ENCODE assay signal across 8 cellular contexts in genomic region chr17:31630866-31631265, GRCh38.
DNase-seq lines count a peak whose midpoint lies in the region; ATAC-seq and TF ChIP-seq lines count a peak whose summit lies in the region.
"Not testable (repeated sequence)": the region's sequence is repeated elsewhere in the genome, so short reads cannot be mapped to it uniquely, and the experiment has no call there.

No MANE protein-coding gene starts in this region.

- TF ChIP-seq CTCF in GM23338 (conservative IDR thresholded peaks at IDR 0.05; ENCODE audit: low read depth in 2 of 2); HFFc6 (IDR thresholded peaks at IDR 0.05); IMR-90 (conservative IDR thresholded peaks at IDR 0.05; ENCODE audit: low read depth, low read length); RWPE1 (conservative IDR thresholded peaks at IDR 0.05; ENCODE audit: low read depth); osteocyte (IDR thresholded peaks at IDR 0.05): not testable (repeated sequence)

- peak overlapping the region; percentile 76; the same call in 1 of the 2 replicates for H3K27ac Mint-ChIP-seq in GM23338
- H3K27ac Mint-ChIP-seq in HFFc6 = peak overlapping the region; percentile 87; the same call in 1 of the 2 replicates
- peak overlapping the region; percentile 35 for H3K27ac Mint-ChIP-seq in activated naive CD4-positive, alpha-beta T cell treated with anti-CD3 and anti-CD28 coated beads, Interleukin-2, amount 10 ng/mL, durations not matched to agents 7 days and 5 days
- H3K27ac Mint-ChIP-seq in osteocyte (ENCODE audit: unreplicated experiment) = not testable (repeated sequence)

- not testable (repeated sequence) for H3K27me3 Mint-ChIP-seq in GM23338 (ENCODE audit: insufficient read depth, low read depth, poor library complexity); HFFc6 (ENCODE audit: insufficient read depth); osteocyte (ENCODE audit: unreplicated experiment)
- peaks cover 13% of the 10 kb centered on the region for H3K27me3 Mint-ChIP-seq in activated naive CD4-positive, alpha-beta T cell treated with anti-CD3 and anti-CD28 coated beads, Interleukin-2, amount 10 ng/mL, durations not matched to agents 7 days and 5 days

- not testable (repeated sequence) for H3K9me1 ChIP-seq in IMR-90 (ENCODE audit: insufficient read depth, low read length)

- not testable (repeated sequence) for H3K23ac ChIP-seq in IMR-90 (ENCODE audit: low read depth, low read length)

- CTCF ChIA-PET in IMR-90 (lab: Yijun Ruan, JAX); activated naive CD4-positive, alpha-beta T cell treated with anti-CD3 and anti-CD28 coated beads, Interleukin-2, amount 10 ng/mL, durations not matched to agents 7 days and 5 days (lab: Charles Lee): not testable (repeated sequence)
- CTCF ChIA-PET in RWPE1 (lab: Yijun Ruan, JAX) = interaction anchor here (0.8 kb wide), 1 partner anchor 16 kb away, joined by 3 read pairs; no protein-coding TSS in a partner anchor

- not testable (repeated sequence) for H3K79me2 ChIP-seq in GM23338 (replicated peaks; ENCODE audit: insufficient read depth)

- peak overlapping the region; percentile 69; the same call in 1 of the 2 replicates for H2BK120ac ChIP-seq in IMR-90 (ENCODE audit: low read depth, low read length)

- not testable (repeated sequence) for H2AK9ac ChIP-seq in IMR-90 (replicated peaks; ENCODE audit: low read depth, low read length, poor library complexity)

- H3K27me3 ChIP-seq in GM23338 (ENCODE audit: insufficient read depth); IMR-90 (ENCODE audit: control insufficient read depth, insufficient read depth, low read length): not testable (repeated sequence)

- in situ Hi-C loops in IMR-90 (cut with MboI; ENCODE audit: low sequenced_read_pairs) = not testable (repeated sequence)

- intact Hi-C loops in IMR-90 (cut with micrococcal nuclease) = not testable (repeated sequence)

- not testable (repeated sequence) for H4K5ac ChIP-seq in IMR-90 (ENCODE audit: low read depth, low read length)

- not testable (repeated sequence) for TF ChIP-seq POLR2A in IMR-90 (IDR thresholded peaks at IDR 0.05; ENCODE audit: low read depth, low read length)

- 0 out of 2 replicates have a peak overlapping the region, but pooled peaks have one; percentile 78 for H3K4ac ChIP-seq in IMR-90 (ENCODE audit: low read depth, low read length)

- POLR2A ChIA-PET in IMR-90 (lab: Charles Lee; ENCODE audit: unreplicated experiment); RWPE1 (lab: Yijun Ruan, JAX; ENCODE audit: low non-redundant PET): not testable (repeated sequence)

- not testable (repeated sequence) for H3K4me2 ChIP-seq in GM23338; IMR-90 (ENCODE audit: low read depth, low read length)

- H3K36me3 Mint-ChIP-seq in GM23338 (ENCODE audit: low read depth) (peaks cover 11% of the 10 kb centered on the region), HFFc6 (ENCODE audit: low read depth) (peaks cover 61% of the 10 kb centered on the region)
- not testable (repeated sequence) for H3K36me3 Mint-ChIP-seq in activated naive CD4-positive, alpha-beta T cell treated with anti-CD3 and anti-CD28 coated beads, Interleukin-2, amount 10 ng/mL, durations not matched to agents 7 days and 5 days; osteocyte (ENCODE audit: unreplicated experiment)

- not testable (repeated sequence) for H3K36me3 ChIP-seq in GM23338 (ENCODE audit: insufficient read depth); IMR-90 (ENCODE audit: control insufficient read depth, insufficient read depth, low read length)

- WGBS in IMR-90 (ENCODE audit: extremely low coverage in 2 of 2, insufficient read length in 1 of 2), 2 experiments = 100% methylated on average over 3 of the region's 8 CpGs; no CpG with 5 or more reads in 1 of the 2 experiments

- H3K9me3 Mint-ChIP-seq in GM23338 (peaks cover 27% of the 10 kb centered on the region; the same call in 2 of the 3 replicates), HFFc6 (peaks cover 44% of the 10 kb centered on the region), osteocyte (ENCODE audit: unreplicated experiment) (peaks cover 18% of the 10 kb centered on the region)
- H3K9me3 Mint-ChIP-seq in activated naive CD4-positive, alpha-beta T cell treated with anti-CD3 and anti-CD28 coated beads, Interleukin-2, amount 10 ng/mL, durations not matched to agents 7 days and 5 days = not testable (repeated sequence)

- dilution Hi-C loops in IMR-90 (cut with HindIII; ENCODE audit: low sequenced_read_pairs, unreplicated experiment) = not testable (repeated sequence)

- not testable (repeated sequence) for H3F3A ChIP-seq in GM23338 (replicated peaks; ENCODE audit: low read depth)

- not testable (repeated sequence) for H4K20me1 ChIP-seq in GM23338 (replicated peaks; ENCODE audit: insufficient read depth); IMR-90 (ENCODE audit: insufficient read depth, low read length)

- H3K18ac ChIP-seq in IMR-90 (ENCODE audit: low read depth, low read length) = not testable (repeated sequence)

- H3K4me3 Mint-ChIP-seq in GM23338; HFFc6; activated naive CD4-positive, alpha-beta T cell treated with anti-CD3 and anti-CD28 coated beads, Interleukin-2, amount 10 ng/mL, durations not matched to agents 7 days and 5 days; osteocyte (ENCODE audit: unreplicated experiment): not testable (repeated sequence)

- H3K9me3 ChIP-seq in IMR-90 (ENCODE audit: control insufficient read depth, insufficient read depth, low read length) = not testable (repeated sequence)

- H3K56ac ChIP-seq in IMR-90 (ENCODE audit: extremely low read depth, insufficient read depth, low read length) = not testable (repeated sequence)

- not testable (repeated sequence) for H3K4me1 ChIP-seq in GM23338 (ENCODE audit: insufficient read depth); IMR-90 (ENCODE audit: control insufficient read depth, insufficient read depth, low read length)

- not testable (repeated sequence) for H2BK15ac ChIP-seq in IMR-90 (ENCODE audit: low read depth, low read length)

- not testable (repeated sequence) for DNase-seq in GM23338 (ENCODE audit: low spot score); HFFc6; IMR-90; RWPE1 (ENCODE audit: low spot score); activated naive CD4-positive, alpha-beta T cell treated with anti-CD3 and anti-CD28 coated beads, Interleukin-2, amount 10 ng/mL, durations not matched to agents 7 days and 5 days
- DNase-seq in activated CD8-positive, alpha-beta memory T cell treated with anti-CD3 and anti-CD28 coated beads, Interleukin-2, amount 50 U/mL, for 48 hours = peak; percentile 13
- peak; percentile 7 for DNase-seq in islet precursor cell
- DNase-seq in osteocyte (ENCODE audit: extremely low spot score, unreplicated experiment) = peak; percentile 54

- H2AFZ ChIP-seq in GM23338; IMR-90 (replicated peaks; ENCODE audit: low read length, poor library complexity): not testable (repeated sequence)

- ATAC-seq in GM23338; IMR-90 (ENCODE audit: low read depth): not testable (repeated sequence)

- H2AK5ac ChIP-seq in IMR-90 (ENCODE audit: low read depth, low read length) = 0 out of 2 replicates have a peak overlapping the region, but pooled peaks have one; percentile 35

- H2BK5ac ChIP-seq in IMR-90 (ENCODE audit: low read depth, low read length, poor library complexity, severe bottlenecking) = not testable (repeated sequence)

- H3K14ac ChIP-seq in IMR-90 (replicated peaks; ENCODE audit: low read depth, low read length) = not testable (repeated sequence)

- H4K8ac ChIP-seq in IMR-90 (ENCODE audit: low read depth in 2 of 2, low read length in 2 of 2) = peak overlapping the region in 1 of 2 experiments; percentile 40; a peak in 1 of 4 replicates

- BruUV-seq in IMR-90 (replicated peaks; lab: Mats Ljungman, UMichigan) = not testable (repeated sequence)

- peak overlapping the region; percentile 57; the same call in 1 of the 2 replicates for H2BK20ac ChIP-seq in IMR-90 (ENCODE audit: low read depth, low read length)

- TF ChIP-seq RAD21 in IMR-90 (IDR thresholded peaks at IDR 0.05; ENCODE audit: low read length) = not testable (repeated sequence)

- H4K91ac ChIP-seq in IMR-90 (ENCODE audit: insufficient read depth, low read depth, low read length) = not testable (repeated sequence)

- not testable (repeated sequence) for H3K79me1 ChIP-seq in IMR-90 (ENCODE audit: low read depth in 1 of 2, low read length in 2 of 2)

- H3K4me1 Mint-ChIP-seq in GM23338; activated naive CD4-positive, alpha-beta T cell treated with anti-CD3 and anti-CD28 coated beads, Interleukin-2, amount 10 ng/mL, durations not matched to agents 7 days and 5 days: not testable (repeated sequence)
- H3K4me1 Mint-ChIP-seq in HFFc6 (ENCODE audit: low read depth) (peaks cover 64% of the 10 kb centered on the region), osteocyte (ENCODE audit: unreplicated experiment) (peaks cover 20% of the 10 kb centered on the region)

- not testable (repeated sequence) for H3K4me3 ChIP-seq in GM23338; IMR-90 (ENCODE audit: insufficient read depth, low read depth, low read length)

- H3K9me2 ChIP-seq in GM23338 (ENCODE audit: insufficient read depth) = not testable (repeated sequence)

- not testable (repeated sequence) for H3K9ac ChIP-seq in IMR-90 (ENCODE audit: low read depth, low read length)

- not testable (repeated sequence) for H3K27ac ChIP-seq in GM23338 (ENCODE audit: low read depth); IMR-90 (ENCODE audit: insufficient read depth, low read length)
- peak overlapping the region; percentile 66 for H3K27ac ChIP-seq in RWPE1
